Comparison of ENCODE assay signal across 23 cellular contexts in the genomic region with DNA sequence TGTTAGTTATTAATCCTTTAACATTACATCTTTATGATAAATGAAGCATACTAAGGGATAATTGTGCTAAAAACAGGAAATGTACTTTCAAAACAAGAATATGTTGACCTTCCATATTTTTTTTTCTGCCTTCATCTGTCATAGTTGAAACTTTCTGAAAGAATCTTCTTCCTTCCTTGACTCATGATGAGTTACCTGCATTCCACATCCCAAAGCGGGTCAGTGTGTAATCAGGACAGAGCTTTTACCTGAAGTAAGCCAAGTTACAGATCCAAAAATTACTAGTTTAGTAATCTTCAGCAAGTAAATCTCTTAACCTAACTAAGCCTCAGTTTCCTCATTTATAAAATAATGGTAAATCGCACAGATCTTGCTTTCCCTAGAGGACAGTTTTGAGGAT. TPM values are rescaled to one million over a fixed set of nuclear protein-coding genes. Genes with fewer than 3 reads are reported as not detected.
A peak's percentile ranks its signal among the peaks of the same experiment; 100 is the strongest.
DNase-seq lines count a peak whose midpoint lies in the region; ATAC-seq and TF ChIP-seq lines count a peak whose summit lies in the region.
"Had no signal": no experiment of that assay in that cellular context is flagged by ENCODE, and none has a peak within 500 bp of the region (broad histone marks: within the 10 kb centered on the region; RNA-seq: fewer than 3 reads in every experiment).

No MANE protein-coding gene starts in this region.

- H3K9me3 Mint-ChIP-seq in CD14-positive monocyte = peaks cover 0 to 8% (median 2%) of the 10 kb centered on the region in 7 donors
- H3K9me3 Mint-ChIP-seq in naive B cell = peaks cover 0 to 14% (median 7%) of the 10 kb centered on the region in 7 donors
- H3K9me3 Mint-ChIP-seq: CD8-positive, alpha-beta T cell had no signal

- no peak for DNase-seq in CD14-positive monocyte (ENCODE audit: low spot score)
- DNase-seq in PC-3 = peak; percentile 70
- peak; percentile 75 for DNase-seq in epithelial cell of esophagus (ENCODE audit: low read depth)
- no peak for DNase-seq in naive B cell
- DNase-seq in uterus = no peak
- no peak for DNase-seq in ovary
- DNase-seq in SIG-M5 (lab: John Stamatoyannopoulos, UW) = no peak
- DNase-seq: C1 segment of cervical spinal cord; Caco-2; CD8-positive, alpha-beta T cell; GDM1; GOT3; HCEC 1CT; Karpas-422; MV-4-11; NCI-H1105; NCI-H1436 treated with DMSO at 0.1 percent for 48 hours; NCI-H187 treated with DMSO at 0.1 percent for 48 hours; NCI-H524 treated with DMSO at 0.1 percent for 48 hours; NK-92 treated with Interleukin-12 subunit alpha and Interleukin-12 subunit beta, amount 100 ng/mL, for 24 hours; PC-9 had no signal

- no peak overlapping the region for H3K27ac ChIP-seq in PC-3 (ENCODE audit: low read length)
- no peak overlapping the region for H3K27ac ChIP-seq in uterus
- H3K27ac ChIP-seq in ovary = no peak overlapping the region
- H3K27ac ChIP-seq: HL-60, PC-9 had no signal

- H3K27me3 Mint-ChIP-seq in CD14-positive monocyte (ENCODE audit: low read depth in 3 of 3) (no peaks in the 10 kb centered on the region), naive B cell (no peaks in the 10 kb centered on the region)

- POLR2A ChIA-PET in PC-3 (lab: Charles Lee; ENCODE audit: unreplicated experiment) = no interaction called here

- CTCF ChIA-PET in PC-3 (lab: Charles Lee) = interaction anchor here (0.7 kb wide), 1 partner anchor 1462 kb away, joined by 6 read pairs; no protein-coding TSS in a partner anchor

- H3K9ac ChIP-seq in PC-3 (ENCODE audit: low read length) = no peak overlapping the region

- no peak for TF ChIP-seq CTCF in CD14-positive monocyte (IDR thresholded peaks at IDR 0.05)
- TF ChIP-seq CTCF in PC-3 (conservative IDR thresholded peaks at IDR 0.05; ENCODE audit: low read depth, low read length) = no peak
- TF ChIP-seq CTCF in epithelial cell of esophagus (IDR thresholded peaks at IDR 0.05; ENCODE audit: insufficient read depth, low read depth, low read length, missing control alignments) = no peak
- TF ChIP-seq CTCF in uterus (IDR thresholded peaks at IDR 0.05) = no peak
- no peak for TF ChIP-seq CTCF in ovary (IDR thresholded peaks at IDR 0.05)

- no peak overlapping the region for H3K4me3 ChIP-seq in PC-3 (ENCODE audit: low read length)
- H3K4me3 ChIP-seq in epithelial cell of esophagus (ENCODE audit: low read length) = no peak overlapping the region
- no peak overlapping the region for H3K4me3 ChIP-seq in uterus
- H3K4me3 ChIP-seq in ovary = no peak overlapping the region
- H3K4me3 ChIP-seq: GM12878, PC-9 had no signal

- WGBS in ovary, 3 donors = 93 to 99% (median 96%) methylated on average over 2 of the region's 2 CpGs

- H4K20me1 ChIP-seq in PC-3 (ENCODE audit: low read length) = no peaks in the 10 kb centered on the region

- H2AFZ ChIP-seq in PC-3 (ENCODE audit: low read length) = no peak overlapping the region
- H2AFZ ChIP-seq: PC-9 had no signal

- H3K4me1 ChIP-seq in PC-3 (ENCODE audit: insufficient read depth, low read length) (peaks cover 10% of the 10 kb centered on the region), uterus (no peaks in the 10 kb centered on the region), ovary (ENCODE audit: insufficient read depth) (no peaks in the 10 kb centered on the region)
- H3K4me1 ChIP-seq: Caco-2 had no signal

- peaks cover 48% of the 10 kb centered on the region for H3K4me1 Mint-ChIP-seq in CD14-positive monocyte
- peaks cover 26 to 32% (median 32%) of the 10 kb centered on the region in 3 donors for H3K4me1 Mint-ChIP-seq in naive B cell

- H3K36me3 ChIP-seq in PC-3 (ENCODE audit: low read depth, low read length) (no peaks in the 10 kb centered on the region), uterus (no peaks in the 10 kb centered on the region), ovary (no peaks in the 10 kb centered on the region)

- no peaks in the 10 kb centered on the region for H3K79me2 ChIP-seq in PC-3 (ENCODE audit: low read length)

- H3F3A ChIP-seq in PC-3 (ENCODE audit: low read length, unreplicated experiment) = no peaks in the 10 kb centered on the region

- BruUV-seq in PC-3 (replicated peaks; lab: Mats Ljungman, UMichigan) = no TSS peak

- intact Hi-C loops in CD14-positive monocyte (cut with micrococcal nuclease) = no loop called here
- intact Hi-C loops in PC-3 (cut with micrococcal nuclease) = no loop called here
- intact Hi-C loops in uterus (cut with DNase I; ENCODE audit: low total_unique reads) = no loop called here
- intact Hi-C loops in ovary (cut with DNase I) = no loop called here

- H3K27ac Mint-ChIP-seq in CD14-positive monocyte (peak overlapping the region in 5 of 7 donors; percentile 41 to 80 (median 64)), naive B cell (peak overlapping the region in 4 of 6 donors; percentile 7 to 70 (median 39))
- H3K27ac Mint-ChIP-seq: CD8-positive, alpha-beta T cell had no signal

- no peak for TF ChIP-seq POLR2A in uterus (IDR thresholded peaks at IDR 0.05)
- no peak for TF ChIP-seq POLR2A in ovary (IDR thresholded peaks at IDR 0.05)

- H3K9me3 ChIP-seq in PC-3 (ENCODE audit: low read length) (no peaks in the 10 kb centered on the region), uterus (no peaks in the 10 kb centered on the region), ovary (peaks cover 0 to 4% of the 10 kb centered on the region in 2 donors)
- H3K9me3 ChIP-seq: Caco-2 had no signal

- H3K9me2 ChIP-seq in PC-3 (replicated peaks; ENCODE audit: low read length) = no peaks in the 10 kb centered on the region

- H3K4me2 ChIP-seq in PC-3 (ENCODE audit: low read length) = peak overlapping the region; percentile 16; the same call in 1 of the 2 replicates
- H3K4me2 ChIP-seq: PC-9 had no signal

- no peak overlapping the region for H3K4me3 Mint-ChIP-seq in CD14-positive monocyte
- peak overlapping the region in 1 of 8 donors; percentile 2 for H3K4me3 Mint-ChIP-seq in naive B cell
- H3K4me3 Mint-ChIP-seq: CD8-positive, alpha-beta T cell had no signal

- ATAC-seq in PC-3 (peak; percentile 53), naive B cell (ENCODE audit: low read depth in 2 of 2) (no peak)

- H3K36me3 Mint-ChIP-seq in CD14-positive monocyte (no peaks in the 10 kb centered on the region), naive B cell (peaks cover 0 to 4% of the 10 kb centered on the region in 2 donors)
- H3K36me3 Mint-ChIP-seq: CD8-positive, alpha-beta T cell had no signal

- TF ChIP-seq EP300 in ovary (IDR thresholded peaks at IDR 0.05) = no peak

- H3K27me3 ChIP-seq in PC-3 (ENCODE audit: low read length) (no peaks in the 10 kb centered on the region), uterus (no peaks in the 10 kb centered on the region), ovary (no peaks in the 10 kb centered on the region)

RNA-seq across cellular contexts. Expression of gene ARL4A, which starts 13.4 kb away (rescaled TPM):
- polyA plus RNA-seq in CD14-positive monocyte (100 to 1,000 TPM in 1 of 2 donors, 10 to 100 TPM in 1; 69.3 to 125 TPM), naive B cell (ENCODE audit: low read depth in 6 of 6) (100 to 1,000 TPM; 132 to 231 (median 141) TPM), ovary (10 to 100 TPM; 17.1 to 22.3 TPM)
- total RNA-seq in PC-3 (2014; rRNA removed) (23.7 and 25.1 TPM in 2 replicates), uterus (10 to 100 TPM; 38.5 to 89.7 (median 72.7) TPM), ovary (10 to 100 TPM in 3 of 7 donors, 1 to 10 TPM in 4; 4.6 to 32.2 (median 9.5) TPM)

Comparison
In these comparisons a context has a peak if more than half of its experiments do, and no peak if none do; other contexts are left out.
1. DNase-seq: peak in PC-3 (single experiment) and epithelial cell of esophagus (single experiment); none in CD14-positive monocyte (single experiment), naive B cell (single experiment), uterus (0 of 2), ovary (0 of 5) and SIG-M5 (single experiment).